In the genomic region with DNA sequence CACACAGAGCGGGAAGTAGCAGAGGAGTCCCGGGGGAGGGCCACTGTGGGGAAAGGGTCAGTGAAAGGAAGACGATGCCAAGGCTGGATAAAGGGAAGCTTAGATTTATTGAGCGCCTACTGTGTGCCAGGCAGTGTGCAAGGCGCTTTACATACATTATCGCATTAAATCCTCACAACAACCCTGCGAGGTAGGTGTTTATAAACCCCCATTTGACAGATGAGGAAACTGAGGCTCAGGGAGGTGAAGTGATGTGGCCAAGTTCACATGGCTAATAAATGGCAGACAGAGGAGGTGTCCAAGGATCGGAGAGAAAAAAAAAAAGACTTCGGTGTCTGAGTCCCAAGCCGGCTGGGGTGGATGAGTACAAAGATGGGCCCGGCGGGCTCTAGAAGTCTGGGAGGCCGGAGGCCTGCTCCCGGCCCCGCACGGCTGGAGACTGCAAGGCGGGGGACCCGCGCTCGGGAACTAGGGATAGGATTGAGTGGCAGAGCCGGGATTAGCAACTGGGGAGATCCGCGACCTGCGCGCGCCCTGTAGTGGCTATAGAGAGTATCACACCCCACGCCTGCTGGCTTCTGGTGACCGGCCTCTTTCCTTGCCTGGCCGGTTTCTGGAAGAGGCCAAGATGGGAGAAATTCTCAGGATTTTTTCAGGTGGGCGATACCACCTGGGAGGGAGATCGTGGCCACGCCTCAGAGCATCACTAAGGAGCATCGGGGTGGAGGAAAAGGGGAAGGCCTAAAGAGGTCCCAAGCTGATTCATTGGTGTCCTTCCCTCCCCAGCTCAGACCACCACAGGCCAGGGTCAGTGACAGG, we compare ENCODE assay signal across 8 cellular contexts. TPM values are rescaled to one million over a fixed set of nuclear protein-coding genes. Genes with fewer than 3 reads are reported as not detected.
DNase-seq lines count a peak whose midpoint lies in the region; ATAC-seq, FAIRE-seq and TF ChIP-seq lines count a peak whose summit lies in the region.

No MANE protein-coding gene starts in this region.

- peak; percentile 66 for TF ChIP-seq CTCF in A549 (IDR thresholded peaks at IDR 0.05)
- peak; percentile 84 for TF ChIP-seq CTCF in GM10266 (IDR thresholded peaks at IDR 0.05; ENCODE audit: control insufficient read depth, insufficient read depth, low read depth, missing control alignments)
- TF ChIP-seq CTCF in bronchial epithelial cell (IDR thresholded peaks at IDR 0.05; ENCODE audit: insufficient read depth, low read length, severe bottlenecking) = peak; percentile 85

- peak; percentile 81 to 83 for TF ChIP-seq RAD21 in A549 (conservative IDR thresholded peaks at IDR 0.05 in 1 of 2, IDR thresholded peaks at IDR 0.05 in 1 of 2)

- H3K27me3 ChIP-seq in bronchial epithelial cell (ENCODE audit: control insufficient read depth, insufficient read depth, low read length) = peaks cover 6% of the 10 kb centered on the region

- WGBS in A549 (ENCODE audit: missing lambda C conversion rate) = 11% methylated on average over 33 of the region's 33 CpGs

- no peak for TF ChIP-seq POLR2A in A549 (IDR thresholded peaks at IDR 0.05; ENCODE audit: low read length)

- ATAC-seq in A549 = peak; percentile 65 to 76
- no peak for ATAC-seq in GM18517 (IDR thresholded peaks at IDR 0.05; ENCODE audit: unreplicated experiment)

- CTCF ChIA-PET in A549 (lab: Yijun Ruan, JAX) = interaction anchor here (0.6 to 77.5 kb wide), 27 partner anchors 8 to 145 kb away, joined by 3 to 2584 read pairs (median 5); partner anchors contain the start of genes ARF3, DDX23, DHH and FKBP11

- H3K4me3 ChIP-seq in A549 (peak overlapping the region; percentile 32), bronchial epithelial cell (ENCODE audit: low read depth, low read length) (no peak overlapping the region)

- H3K4me1 ChIP-seq in A549 = peaks cover 18% of the 10 kb centered on the region

- no peaks in the 10 kb centered on the region for H3K36me3 ChIP-seq in bronchial epithelial cell (ENCODE audit: control insufficient read depth, insufficient read depth, low read length)

- no peak for TF ChIP-seq EP300 in A549 (IDR thresholded peaks at IDR 0.05)

- DNase-seq in A549 (ENCODE audit: low read depth in 1 of 2, low spot score in 1 of 2) (peak; percentile 89 to 99), GM10266 (ENCODE audit: extremely low spot score) (peak; percentile 89), NCI-H1092 (lab: John Stamatoyannopoulos, UW) (peak; percentile 35), SK-N-DZ (ENCODE audit: low spot score) (peak; percentile 87), bronchial epithelial cell (ENCODE audit: low read depth) (peak; percentile 59), iris pigment epithelial cell (ENCODE audit: low read depth) (peak; percentile 74)
- DNase-seq in stimulated activated CD4-positive, alpha-beta T cell treated with anti-CD3 and anti-CD28 coated beads, Interleukin-2, amount 100 ng/mL, for 24 hours = peak; percentile 61 to 66

- no peaks in the 10 kb centered on the region for H3K9me3 ChIP-seq in A549

- POLR2A ChIA-PET in A549 (lab: Yijun Ruan, JAX) = interaction anchor here (0.6 to 1.2 kb wide), 2 partner anchors 21 to 1759 kb away, joined by 3 read pairs; no protein-coding TSS in a partner anchor

- peak overlapping the region; percentile 32 to 56; a peak in 3 of 6 replicates for H3K27ac ChIP-seq in A549

- H3K4me2 ChIP-seq in A549 = peak overlapping the region; percentile 91

- no peak for FAIRE-seq in A549 (lab: Jason Lieb, UNC)
- FAIRE-seq in bronchial epithelial cell (lab: Jason Lieb, UNC) = no peak

TF ChIP-seq in A549, 52 proteins besides CTCF, POLR2A, EP300 and RAD21 (continues in another document):
- no peak for TF ChIP-seq ZFP36 (IDR thresholded peaks at IDR 0.05; ENCODE audit: borderline replicate concordance, partially characterized antibody)
- TF ChIP-seq KDM1A (IDR thresholded peaks at IDR 0.05; ENCODE audit: low read depth) = peak; percentile 90; the same call in 1 of the 2 replicates
- TF ChIP-seq ZNF302 (CRISPR knock-in tag; IDR thresholded peaks at IDR 0.05) = no peak
- no peak for TF ChIP-seq CBX8 (IDR thresholded peaks at IDR 0.05)
- no peak for TF ChIP-seq CHD2 (IDR thresholded peaks at IDR 0.05; ENCODE audit: low read length, partially characterized antibody)
- peak; percentile 61 for TF ChIP-seq SMC3 (IDR thresholded peaks at IDR 0.05)
- TF ChIP-seq MYC (IDR thresholded peaks at IDR 0.05; ENCODE audit: borderline replicate concordance, low read length) = no peak
- TF ChIP-seq EHMT2 (IDR thresholded peaks at IDR 0.05; ENCODE audit: low read depth) = no peak
- TF ChIP-seq PBX3 (IDR thresholded peaks at IDR 0.05) = 0 out of 2 replicates have a peak, but pooled peaks have one; percentile 49
- no peak for TF ChIP-seq FOXS1 (CRISPR knock-in tag; IDR thresholded peaks at IDR 0.05)
- TF ChIP-seq USF2 (IDR thresholded peaks at IDR 0.05) = no peak
- no peak for TF ChIP-seq TFCP2L1 (CRISPR knock-in tag; IDR thresholded peaks at IDR 0.05)
- TF ChIP-seq TP53 (CRISPR knock-in tag; IDR thresholded peaks at IDR 0.05) = no peak

RNA-seq across cellular contexts. Expression of gene DDN, which starts 3.9 kb away (rescaled TPM):
- 0.12 TPM in 2 replicates for polyA plus RNA-seq in A549 (2011; rRNA removed)
- 0.16 and 0.25 TPM in 2 replicates for polyA plus RNA-seq in A549 (2012; cell fraction: cytosol; rRNA removed)
- polyA plus RNA-seq in A549 (2012; cell fraction: nucleus; rRNA removed) = 0.52 and 0.54 TPM in 2 replicates
- 0.34 to 0.50 TPM (median 0.38 TPM) in 3 replicates for polyA plus RNA-seq in A549 (2017; fragmentation: RNase III; extraction: RNeasy Plus Mini Kit Qiagen cat#74134 plus additional on column Dnase treatment)
- 0.08 and 0.19 TPM in 2 replicates for polyA minus RNA-seq in A549 (2011; rRNA and poly(A)+ RNA removed)
- polyA plus RNA-seq in SK-N-DZ (2014; cell fraction: cytosol; rRNA removed) = 3.6 and 4.4 TPM in 2 replicates
- 6.4 and 11.4 TPM in 2 replicates for polyA plus RNA-seq in SK-N-DZ (2014; cell fraction: nucleus; rRNA removed)
- 0.13 and 0.26 TPM in 2 replicates for total RNA-seq in bronchial epithelial cell

RNA-seq across cellular contexts. Expression of gene WNT1, which starts 17.1 kb away (rescaled TPM):
- polyA plus RNA-seq in A549 (2011; rRNA removed) (not detected in 2 replicates), A549 (2017; fragmentation: RNase III; extraction: RNeasy Plus Mini Kit Qiagen cat#74134 plus additional on column Dnase treatment) (not detected in 3 replicates)
- polyA plus RNA-seq in A549 (2012; cell fraction: cytosol; rRNA removed) = 0.03 TPM in 1 of 2 replicates, not detected in the other
- polyA plus RNA-seq in A549 (2012; cell fraction: nucleus; rRNA removed) = 0.06 TPM in 1 of 2 replicates, not detected in the other
- not detected in 2 replicates for polyA minus RNA-seq in A549 (2011; rRNA and poly(A)+ RNA removed)
- polyA plus RNA-seq in SK-N-DZ (2014; cell fraction: cytosol; rRNA removed) = not detected in 2 replicates
- not detected in 2 replicates for polyA plus RNA-seq in SK-N-DZ (2014; cell fraction: nucleus; rRNA removed)
- not detected in 2 replicates for total RNA-seq in bronchial epithelial cell

RNA-seq across cellular contexts. Expression of gene PRKAG1, which starts 23.3 kb away (rescaled TPM):
- 100 and 117 TPM in 2 replicates for polyA plus RNA-seq in A549 (2011; rRNA removed)
- 31.5 and 35.2 TPM in 2 replicates for polyA plus RNA-seq in A549 (2012; cell fraction: cytosol; rRNA removed)
- polyA plus RNA-seq in A549 (2012; cell fraction: nucleus; rRNA removed) = 18.3 and 29.2 TPM in 2 replicates
- polyA plus RNA-seq in A549 (2017; fragmentation: RNase III; extraction: RNeasy Plus Mini Kit Qiagen cat#74134 plus additional on column Dnase treatment) = 40.0 to 42.8 TPM (median 41.9 TPM) in 3 replicates
- polyA minus RNA-seq in A549 (2011; rRNA and poly(A)+ RNA removed) = 31.8 and 33.6 TPM in 2 replicates
- 56.8 and 62.7 TPM in 2 replicates for polyA plus RNA-seq in SK-N-DZ (2014; cell fraction: cytosol; rRNA removed)
- polyA plus RNA-seq in SK-N-DZ (2014; cell fraction: nucleus; rRNA removed) = 37.3 and 42.8 TPM in 2 replicates
- total RNA-seq in bronchial epithelial cell = 68.6 and 93.7 TPM in 2 replicates

RNA-seq across cellular contexts. Expression of gene WNT10B, which starts 23.7 kb away (rescaled TPM):
- polyA plus RNA-seq in A549 (2011; rRNA removed) (1.8 and 2.0 TPM in 2 replicates), A549 (2017; fragmentation: RNase III; extraction: RNeasy Plus Mini Kit Qiagen cat#74134 plus additional on column Dnase treatment) (1.5 to 1.9 TPM (median 1.7 TPM) in 3 replicates)
- 3.0 and 3.5 TPM in 2 replicates for polyA plus RNA-seq in A549 (2012; cell fraction: cytosol; rRNA removed)
- polyA plus RNA-seq in A549 (2012; cell fraction: nucleus; rRNA removed) = 4.2 and 4.5 TPM in 2 replicates
- polyA minus RNA-seq in A549 (2011; rRNA and poly(A)+ RNA removed) = 1.0 and 1.8 TPM in 2 replicates
- polyA plus RNA-seq in SK-N-DZ (2014; cell fraction: cytosol; rRNA removed) = 0.07 TPM in 1 of 2 replicates, not detected in the other
- polyA plus RNA-seq in SK-N-DZ (2014; cell fraction: nucleus; rRNA removed) = 0.08 TPM in 1 of 2 replicates, not detected in the other
- not detected in 2 replicates for total RNA-seq in bronchial epithelial cell

RNA-seq across cellular contexts. Expression of gene ARF3, which starts 38.0 kb away (rescaled TPM):
- polyA plus RNA-seq in A549 (2011; rRNA removed) (281 and 287 TPM in 2 replicates), A549 (2017; fragmentation: RNase III; extraction: RNeasy Plus Mini Kit Qiagen cat#74134 plus additional on column Dnase treatment) (133 to 138 TPM (median 138 TPM) in 3 replicates)
- polyA plus RNA-seq in A549 (2012; cell fraction: cytosol; rRNA removed) = 232 and 234 TPM in 2 replicates
- polyA plus RNA-seq in A549 (2012; cell fraction: nucleus; rRNA removed) = 162 and 182 TPM in 2 replicates
- 136 and 144 TPM in 2 replicates for polyA minus RNA-seq in A549 (2011; rRNA and poly(A)+ RNA removed)
- polyA plus RNA-seq in SK-N-DZ (2014; cell fraction: cytosol; rRNA removed) = 50.5 and 67.3 TPM in 2 replicates
- polyA plus RNA-seq in SK-N-DZ (2014; cell fraction: nucleus; rRNA removed) = 28.8 and 38.4 TPM in 2 replicates
- total RNA-seq in bronchial epithelial cell = 30.0 and 38.7 TPM in 2 replicates

Comparison
In these comparisons a context has a peak if more than half of its experiments do, and no peak if none do; other contexts are left out.
1. DNase-seq: peak in every context shown above with its lines; median percentile 94 in A549; 89 in GM10266; 87 in SK-N-DZ; 74 in iris pigment epithelial cell; 64 in stimulated activated CD4-positive, alpha-beta T cell treated with anti-CD3 and anti-CD28 coated beads, Interleukin-2, amount 100 ng/mL, for 24 hours; 59 in bronchial epithelial cell; 35 in NCI-H1092.